In the genomic region with DNA sequence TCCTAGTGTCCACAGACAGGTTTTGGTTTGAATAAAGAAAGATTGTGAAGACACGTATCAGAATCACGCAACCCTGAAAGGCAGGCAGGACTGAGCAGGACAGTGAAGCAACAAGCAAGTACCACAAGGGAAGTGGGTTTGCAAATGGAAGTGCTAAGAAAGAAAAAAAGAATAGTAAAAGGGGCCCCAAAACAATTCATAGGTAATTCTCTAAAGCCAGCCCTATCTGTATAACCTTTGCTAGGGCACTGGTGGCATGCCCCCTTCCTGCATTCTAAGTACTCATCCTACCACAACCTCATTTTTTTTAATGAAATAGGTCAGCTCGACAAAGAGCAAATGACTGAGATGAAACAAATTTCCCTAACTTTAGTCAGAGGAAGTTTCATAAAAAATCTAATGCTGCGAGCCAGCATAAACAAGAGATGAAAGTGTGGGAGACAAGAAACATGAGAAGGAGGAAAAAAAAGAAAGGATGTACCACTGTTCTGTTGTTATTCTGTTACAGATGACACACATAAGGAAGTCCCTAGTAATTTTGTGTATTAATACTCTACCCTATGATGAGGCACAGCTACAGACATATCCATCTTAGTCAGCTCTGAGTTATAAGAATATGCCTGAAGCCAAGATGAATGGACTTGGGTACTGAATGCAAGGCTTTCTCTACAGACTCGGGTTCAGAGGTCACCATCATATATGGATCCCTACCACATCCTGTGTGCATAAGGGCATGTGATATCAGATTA, we compare ENCODE assay signal across 8 cellular contexts. TPM values are rescaled to one million over a fixed set of nuclear protein-coding genes. Genes with fewer than 3 reads are reported as not detected.
DNase-seq lines count a peak whose midpoint lies in the region; ATAC-seq, FAIRE-seq and TF ChIP-seq lines count a peak whose summit lies in the region.

No MANE protein-coding gene starts in this region.

- TF ChIP-seq CTCF in GM10248 (IDR thresholded peaks at IDR 0.05; ENCODE audit: control extremely low read depth, extremely low read depth, low read depth, missing control alignments) (no peak), astrocyte of the cerebellum (IDR thresholded peaks at IDR 0.05; ENCODE audit: low read depth, low read length, missing control alignments) (no peak), spleen (IDR thresholded peaks at IDR 0.05 in 8 of 11, conservative IDR thresholded peaks at IDR 0.05 in 3 of 11) (no peak)

- intact Hi-C loops in spleen (cut with DNase I; ENCODE audit: low total_unique reads) (no loop called here), head of caudate nucleus (cut with DNase I) (no loop called here)

- DNase-seq in GM10248 (ENCODE audit: extremely low spot score) (peak; percentile 24), HT1080 (ENCODE audit: low read depth) (peak; percentile 91), astrocyte of the cerebellum (ENCODE audit: low read depth) (peak; percentile 27), spleen (no peak), head of caudate nucleus (no peak), midbrain (lab: John Stamatoyannopoulos, UW) (no peak), small intestine (no peak)

- FAIRE-seq in small intestine (lab: Jason Lieb, UNC), result no peak

- no peaks in the 10 kb centered on the region for H3K9me3 ChIP-seq in spleen
- no peaks in the 10 kb centered on the region for H3K9me3 ChIP-seq in small intestine (ENCODE audit: control insufficient read depth, low read depth)

- in situ Hi-C loops in astrocyte of the cerebellum (cut with HindIII; ENCODE audit: low sequenced_read_pairs), result no loop called here

- H3K4me3 ChIP-seq in astrocyte of the cerebellum (ENCODE audit: low read depth, low read length) (no peak overlapping the region), spleen (no peak overlapping the region), small intestine (ENCODE audit: low read depth in 1 of 2, low read length in 2 of 2) (no peak overlapping the region)

- H3K27me3 ChIP-seq in spleen (replicated peaks in 1 of 7) (no peaks in the 10 kb centered on the region), small intestine (ENCODE audit: control insufficient read depth in 2 of 2, insufficient read depth in 2 of 2, low read length in 2 of 2) (no peaks in the 10 kb centered on the region)

- peak; percentile 74 for ATAC-seq in GM21526 (IDR thresholded peaks at IDR 0.05; ENCODE audit: low FRiP score, unreplicated experiment)

- POLR2A ChIA-PET in GM10248 (lab: Yijun Ruan, JAX), result no interaction called here

- 28 to 41% (median 33%) methylated on average over 5 of the region's 5 CpGs for WGBS in spleen, 5 donors
- 56 to 84% (median 61%) methylated on average over 5 of the region's 5 CpGs for whole genome bisulfite sequencing in small intestine, 3 donors

- no peak for TF ChIP-seq POLR2A in spleen (IDR thresholded peaks at IDR 0.05)

- no peaks in the 10 kb centered on the region for H3K36me3 ChIP-seq in spleen
- no peaks in the 10 kb centered on the region for H3K36me3 ChIP-seq in small intestine (ENCODE audit: control insufficient read depth in 2 of 2, insufficient read depth in 2 of 2, low read length in 2 of 2)

- H3K27ac ChIP-seq in spleen (peak overlapping the region in 5 of 8 donors; percentile 5 to 69 (median 51)), small intestine (ENCODE audit: low read depth in 1 of 2, low read length in 1 of 2) (peak overlapping the region in 1 of 2 donors; percentile 57)

- CTCF ChIA-PET in GM10248 (lab: Yijun Ruan, JAX), result interaction anchor here (1.1 to 1.9 kb wide), 6 partner anchors 8 to 64 kb away, joined by 3 to 6 read pairs (median 4); no protein-coding TSS in a partner anchor

- H3K4me1 ChIP-seq in spleen, result peaks cover 0 to 66% (median 20%) of the 10 kb centered on the region in 6 donors
- no peaks in the 10 kb centered on the region for H3K4me1 ChIP-seq in small intestine (ENCODE audit: control insufficient read depth in 2 of 2, insufficient read depth in 1 of 2, low read depth in 1 of 2, low read length in 1 of 2)

RNA-seq across cellular contexts. Expression of gene IKZF2, which starts 32.2 kb away (rescaled TPM):
- total RNA-seq in HT1080 (2014; rRNA removed; shearing (Covaris generic)), result 1.6 and 2.9 TPM in 2 replicates
- 0.50 and 1.4 TPM in 2 replicates for polyA plus RNA-seq in HT1080 (2015; cell fraction: cytosol; rRNA removed)
- 2.5 and 2.6 TPM in 2 replicates for polyA plus RNA-seq in HT1080 (2015; cell fraction: nucleus; rRNA removed)
- 10 to 100 TPM; 14.3 to 43.4 (median 21.7) TPM for total RNA-seq in spleen
- 1 to 10 TPM in 1 of 3 donors, under 1 TPM in 2; 0.50 to 1.4 (median 0.80) TPM for polyA plus RNA-seq in spleen
- under 1 TPM; under 0.01 to 0.43 (median under 0.01) TPM for polyA plus RNA-seq in small intestine

Comparison
In these comparisons a context has a peak if more than half of its experiments do, and no peak if none do; other contexts are left out.
1. DNase-seq: peak in GM10248 (single experiment), HT1080 (single experiment) and astrocyte of the cerebellum (single experiment); none in spleen (single experiment), head of caudate nucleus (0 of 42), midbrain (single experiment) and small intestine (single experiment).